In the genomic region with DNA sequence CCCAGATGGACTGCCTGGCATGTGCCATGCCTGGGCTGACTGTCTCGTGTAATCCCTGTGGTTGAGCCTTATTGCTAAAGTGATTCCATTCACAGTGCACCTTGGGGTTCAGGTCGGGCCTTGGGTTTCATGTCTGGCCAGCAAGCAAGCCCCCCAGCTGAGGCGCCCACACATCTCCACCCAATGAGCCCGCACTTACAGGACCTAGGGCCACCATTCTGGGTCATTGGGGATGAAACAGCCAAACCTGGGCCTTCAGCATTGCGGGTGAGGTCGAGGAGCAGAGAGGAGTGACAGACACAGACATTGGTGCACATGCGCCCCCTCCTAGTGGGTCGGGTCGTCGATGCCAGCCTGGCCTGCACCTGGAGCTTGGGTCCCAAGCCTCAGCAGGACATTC, we compare ENCODE assay signal across 11 cellular contexts. TPM values are rescaled to one million over a fixed set of nuclear protein-coding genes. Genes with fewer than 3 reads are reported as not detected.
"Had no signal": no experiment of that assay in that cellular context is flagged by ENCODE, and none has a peak within 500 bp of the region (broad histone marks: within the 10 kb centered on the region; RNA-seq: fewer than 3 reads in every experiment).

No MANE protein-coding gene starts in this region.

- H3K9ac ChIP-seq: KMS-11 had no signal

- H3K9me3 ChIP-seq: HAP-1 had no signal

- FAIRE-seq: HepG2 had no signal

- ATAC-seq: GM23338, HCT116, HepG2 had no signal

- H3K4me1 ChIP-seq: HAP-1 had no signal

- H3K36me3 ChIP-seq: HAP-1 had no signal

- H2AFZ ChIP-seq: GM23338 had no signal

- H3K4me2 ChIP-seq: GM23338, KMS-11 had no signal

- DNase-seq: H7, HFFc6, Karpas-422, KBM-7 had no signal

- H3K4me3 ChIP-seq: GM23338, HAP-1 had no signal

- H3K27ac ChIP-seq: HL-60, KMS-11 had no signal

RNA-seq across cellular contexts. Expression of a gene that starts 48.0 kb away (rescaled TPM):
- total RNA-seq: HepG2, HFFc6, HT1080 had no signal
- polyA plus RNA-seq: HepG2 had no signal
